10 cellular contexts compared by ENCODE assay signal in genomic region chr7:20786049-20786412, GRCh38. TPM values are rescaled to one million over a fixed set of nuclear protein-coding genes. Genes with fewer than 3 reads are reported as not detected.
DNase-seq lines count a peak whose midpoint lies in the region; ATAC-seq and FAIRE-seq lines count a peak whose summit lies in the region.
"Had no signal": no experiment of that assay in that cellular context is flagged by ENCODE, and none has a peak within 500 bp of the region (broad histone marks: within the 10 kb centered on the region; RNA-seq: fewer than 3 reads in every experiment).

No MANE protein-coding gene starts in this region.

- FAIRE-seq in frontal cortex (lab: Jason Lieb, UNC): no peak
- FAIRE-seq: RCC 7860 had no signal

- H3K18ac ChIP-seq in neuronal stem cell (ENCODE audit: low read length): peak overlapping the region; percentile 97

- H3K27ac ChIP-seq in effector memory CD4-positive, alpha-beta T cell (ENCODE audit: insufficient read depth, low read length, poor library complexity, severe bottlenecking): no peak overlapping the region
- peak overlapping the region; percentile 99 for H3K27ac ChIP-seq in neuronal stem cell (replicated peaks; ENCODE audit: low read length)

- no peak for ATAC-seq in GM21737 (IDR thresholded peaks at IDR 0.05; ENCODE audit: unreplicated experiment)

- H3K14ac ChIP-seq in neuronal stem cell (ENCODE audit: low read length): no peak overlapping the region

- H4K91ac ChIP-seq in neuronal stem cell (ENCODE audit: low read depth, low read length, poor library complexity): no peak overlapping the region

- peak overlapping the region; percentile 99 for H2BK5ac ChIP-seq in neuronal stem cell (ENCODE audit: low read length)

- peaks cover 81% of the 10 kb centered on the region for H3K27me3 ChIP-seq in NT2/D1 (ENCODE audit: insufficient read depth, insufficient read length)
- peaks cover 56% of the 10 kb centered on the region for H3K27me3 ChIP-seq in effector memory CD4-positive, alpha-beta T cell (replicated peaks; ENCODE audit: control insufficient read depth, insufficient read depth, low read length, poor library complexity, severe bottlenecking)
- H3K27me3 ChIP-seq in neuronal stem cell (ENCODE audit: control insufficient read depth in 3 of 3, insufficient read depth in 3 of 3, low read depth in 1 of 3, low read length in 3 of 3): peaks cover 0 to 98% (median 0%) of the 10 kb centered on the region in 3 experiments

- no peak overlapping the region for H2BK120ac ChIP-seq in neuronal stem cell (ENCODE audit: low read depth, low read length)

- H3K9me3 ChIP-seq in ES-I3 (ENCODE audit: control insufficient read depth, insufficient read depth, low read length) (no peaks in the 10 kb centered on the region), NT2/D1 (ENCODE audit: insufficient read depth, low read length) (no peaks in the 10 kb centered on the region), neuronal stem cell (replicated peaks in 1 of 2; ENCODE audit: control insufficient read depth in 2 of 2, insufficient read depth in 1 of 2, low read depth in 1 of 2, low read length in 2 of 2) (no peaks in the 10 kb centered on the region)
- no peaks in the 10 kb centered on the region for H3K9me3 ChIP-seq in effector memory CD4-positive, alpha-beta T cell (ENCODE audit: control insufficient read depth, low read length)

- H3K4me3 ChIP-seq in NT2/D1 (ENCODE audit: insufficient read length, low read depth): peak overlapping the region; percentile 56
- peak overlapping the region; percentile 29 for H3K4me3 ChIP-seq in effector memory CD4-positive, alpha-beta T cell (ENCODE audit: insufficient read depth, low read depth, low read length, poor library complexity, severe bottlenecking)
- peak overlapping the region; percentile 63 to 93 for H3K4me3 ChIP-seq in neuronal stem cell (ENCODE audit: low read length in 2 of 2)

- no peaks in the 10 kb centered on the region for H3K79me1 ChIP-seq in neuronal stem cell (ENCODE audit: low read depth, low read length)

- H2BK12ac ChIP-seq in neuronal stem cell (ENCODE audit: low read length): no peak overlapping the region

- peak overlapping the region; percentile 59 for H3K9ac ChIP-seq in ES-I3 (ENCODE audit: low read depth, low read length)
- H3K9ac ChIP-seq in NT2/D1 (ENCODE audit: insufficient read length, low read depth): peak overlapping the region; percentile 46
- peak overlapping the region; percentile 91 for H3K9ac ChIP-seq in neuronal stem cell (ENCODE audit: low read depth, low read length, poor library complexity)

- H3K4me2 ChIP-seq in neuronal stem cell (ENCODE audit: insufficient read depth, low read length, poor library complexity, severe bottlenecking): peak overlapping the region; percentile 30

- H4K8ac ChIP-seq in neuronal stem cell (ENCODE audit: low read depth, low read length): no peak overlapping the region

- DNase-seq in NT2/D1 (ENCODE audit: low read depth, low spot score) (no peak), neuronal stem cell (ENCODE audit: low spot score) (no peak), frontal cortex (ENCODE audit: low spot score in 2 of 2) (no peak), dermis blood vessel endothelial cell (no peak)
- DNase-seq in effector memory CD4-positive, alpha-beta T cell: no peak
- DNase-seq in stimulated activated CD4-positive, alpha-beta T cell treated with anti-CD3 and anti-CD28 coated beads, Interleukin-4, amount 100 ng/mL, for 24 hours: no peak
- DNase-seq: nucleus accumbens had no signal

- peaks cover 18% of the 10 kb centered on the region; the same call in 1 of the 2 replicates for H3K4me1 ChIP-seq in ES-I3 (ENCODE audit: insufficient read depth, low read length)
- H3K4me1 ChIP-seq in NT2/D1 (ENCODE audit: insufficient read depth, insufficient read length): no peaks in the 10 kb centered on the region
- H3K4me1 ChIP-seq in effector memory CD4-positive, alpha-beta T cell (ENCODE audit: control insufficient read depth, insufficient read depth, low read length, poor library complexity, severe bottlenecking): peaks cover 35% of the 10 kb centered on the region
- peaks cover 4 to 5% of the 10 kb centered on the region in 2 donors for H3K4me1 ChIP-seq in neuronal stem cell (ENCODE audit: control insufficient read depth in 2 of 2, insufficient read depth in 1 of 2, low read depth in 1 of 2, low read length in 2 of 2)

- H3K23ac ChIP-seq in neuronal stem cell (ENCODE audit: low read depth, low read length, poor library complexity): peak overlapping the region; percentile 16

- H2AK5ac ChIP-seq in neuronal stem cell (ENCODE audit: low read depth, low read length): peak overlapping the region; percentile 93

- no CpG with 5 or more reads among the region's 10 CpGs for WGBS in neuronal stem cell (ENCODE audit: extremely low coverage in 2 of 2, insufficient read length in 2 of 2, insufficient replicate concordance in 1 of 2), 2 donors

- H3K36me3 ChIP-seq in ES-I3 (ENCODE audit: insufficient read depth, low read length): no peaks in the 10 kb centered on the region
- H3K36me3 ChIP-seq in NT2/D1 (ENCODE audit: insufficient read depth, insufficient read length, low read length): no peaks in the 10 kb centered on the region
- H3K36me3 ChIP-seq in effector memory CD4-positive, alpha-beta T cell (ENCODE audit: control insufficient read depth, insufficient read depth, low read length): no peaks in the 10 kb centered on the region
- peaks cover 0 to 10% of the 10 kb centered on the region in 2 donors for H3K36me3 ChIP-seq in neuronal stem cell (replicated peaks in 1 of 2; ENCODE audit: control insufficient read depth in 2 of 2, insufficient read depth in 2 of 2, low read length in 2 of 2)

- H2BK15ac ChIP-seq in neuronal stem cell (ENCODE audit: low read length): no peak overlapping the region

- peak overlapping the region; percentile 13 for H3K4ac ChIP-seq in neuronal stem cell (ENCODE audit: low read length)

- H2AFZ ChIP-seq in neuronal stem cell (ENCODE audit: low read length): peak overlapping the region; percentile 96

RNA-seq across cellular contexts. Expression of gene SP8, which starts 0.7 kb away (rescaled TPM):
- 54.8 TPM for polyA plus RNA-seq in neuronal stem cell (2013, experiment 1 of 2)
- polyA plus RNA-seq in neuronal stem cell (2013, experiment 2 of 2): 56.7 TPM
- 4.5 TPM for total RNA-seq in frontal cortex
- total RNA-seq in dermis blood vessel endothelial cell: not detected in 2 replicates
